ENCODE assay signal across 11 cellular contexts in genomic region chr7:37353949-37354660, GRCh38.
DNase-seq lines count a peak whose midpoint lies in the region; ATAC-seq, FAIRE-seq and TF ChIP-seq lines count a peak whose summit lies in the region.
"Had no signal": no experiment of that assay in that cellular context is flagged by ENCODE, and none has a peak within 500 bp of the region (broad histone marks: within the 10 kb centered on the region; RNA-seq: fewer than 3 reads in every experiment).

No MANE protein-coding gene starts in this region.

- H3K27me3 ChIP-seq in astrocyte (ENCODE audit: insufficient read depth, low read length): no peaks in the 10 kb centered on the region
- H3K27me3 ChIP-seq in upper lobe of left lung: no peaks in the 10 kb centered on the region
- H3K27me3 ChIP-seq: BE2C had no signal

- H3K27ac Mint-ChIP-seq in activated naive CD4-positive, alpha-beta T cell treated with anti-CD3 and anti-CD28 coated beads, Interleukin-2, amount 50 U/mL, for 24 hours: peak overlapping the region; percentile 99
- peak overlapping the region; percentile 69 for H3K27ac Mint-ChIP-seq in astrocyte (ENCODE audit: unreplicated experiment)

- ATAC-seq in upper lobe of left lung (ENCODE audit: low FRiP score in 2 of 2) (peak; percentile 3 to 16), HG03457 (IDR thresholded peaks at IDR 0.05; ENCODE audit: unreplicated experiment) (no peak)
- ATAC-seq: PC-3 had no signal

- H3K4me1 ChIP-seq in astrocyte (ENCODE audit: insufficient read depth, low read length) (no peaks in the 10 kb centered on the region), mesodermal cell (ENCODE audit: control insufficient read depth, insufficient read depth, low read length, poor library complexity, severe bottlenecking) (peaks cover 21% of the 10 kb centered on the region), upper lobe of left lung (peaks cover 36 to 66% (median 41%) of the 10 kb centered on the region in 4 donors)
- H3K4me1 ChIP-seq: BE2C had no signal

- H3K4me3 ChIP-seq in astrocyte (ENCODE audit: insufficient read depth, low read depth, low read length) (no peak overlapping the region), mesodermal cell (ENCODE audit: extremely low read depth, insufficient read depth, low read length, poor library complexity, severe bottlenecking) (no peak overlapping the region), upper lobe of left lung (peak overlapping the region in 1 of 4 donors; percentile 40)

- H3K9me3 Mint-ChIP-seq in activated naive CD4-positive, alpha-beta T cell treated with anti-CD3 and anti-CD28 coated beads, Interleukin-2, amount 50 U/mL, for 24 hours: no peaks in the 10 kb centered on the region
- peaks cover 3% of the 10 kb centered on the region for H3K9me3 Mint-ChIP-seq in astrocyte (ENCODE audit: unreplicated experiment)

- WGBS in mesodermal cell (ENCODE audit: insufficient coverage in 2 of 2), 2 experiments: 89 to 96% methylated on average over 3 of the region's 5 CpGs
- 42 to 55% methylated on average over 5 of the region's 5 CpGs for WGBS in upper lobe of left lung, 2 donors

- no peaks in the 10 kb centered on the region for H4K20me1 ChIP-seq in astrocyte (ENCODE audit: insufficient read depth, low read length)

- peaks cover 14% of the 10 kb centered on the region for H3K36me3 Mint-ChIP-seq in activated naive CD4-positive, alpha-beta T cell treated with anti-CD3 and anti-CD28 coated beads, Interleukin-2, amount 50 U/mL, for 24 hours
- H3K36me3 Mint-ChIP-seq in astrocyte (ENCODE audit: low read depth, unreplicated experiment): peaks cover 4% of the 10 kb centered on the region

- H3K9me3 ChIP-seq in astrocyte (ENCODE audit: insufficient read depth, low read depth, low read length): no peaks in the 10 kb centered on the region
- no peaks in the 10 kb centered on the region for H3K9me3 ChIP-seq in mesodermal cell (ENCODE audit: control insufficient read depth, low read length)
- no peaks in the 10 kb centered on the region for H3K9me3 ChIP-seq in upper lobe of left lung
- H3K9me3 ChIP-seq: BE2C had no signal

- peak overlapping the region; percentile 41 for H3K27ac ChIP-seq in astrocyte (ENCODE audit: low read depth, low read length)
- peak overlapping the region; percentile 84 for H3K27ac ChIP-seq in mesodermal cell (ENCODE audit: low read depth, low read length, severe bottlenecking)
- peak overlapping the region; percentile 51 to 81 (median 70) for H3K27ac ChIP-seq in upper lobe of left lung

- TF ChIP-seq CTCF in astrocyte (IDR thresholded peaks at IDR 0.05; ENCODE audit: insufficient read depth, low read depth, low read length) (no peak), upper lobe of left lung (IDR thresholded peaks at IDR 0.05) (no peak)

- H3K36me3 ChIP-seq in astrocyte (ENCODE audit: insufficient read depth, low read length): no peaks in the 10 kb centered on the region
- H3K36me3 ChIP-seq in mesodermal cell (ENCODE audit: control insufficient read depth, insufficient read depth, low read length): no peaks in the 10 kb centered on the region
- no peaks in the 10 kb centered on the region for H3K36me3 ChIP-seq in upper lobe of left lung
- H3K36me3 ChIP-seq: BE2C had no signal

- no peaks in the 10 kb centered on the region for H3K27me3 Mint-ChIP-seq in activated naive CD4-positive, alpha-beta T cell treated with anti-CD3 and anti-CD28 coated beads, Interleukin-2, amount 50 U/mL, for 24 hours
- H3K27me3 Mint-ChIP-seq in astrocyte (ENCODE audit: low read depth, unreplicated experiment): no peaks in the 10 kb centered on the region

- TF ChIP-seq EP300 in upper lobe of left lung (IDR thresholded peaks at IDR 0.05): no peak

- peak overlapping the region; percentile 14 for H3K4me2 ChIP-seq in astrocyte (ENCODE audit: low read length)

- no peak overlapping the region for H2AFZ ChIP-seq in astrocyte (ENCODE audit: low read depth, low read length)

- FAIRE-seq in astrocyte (lab: Jason Lieb, UNC): no peak

- DNase-seq in activated naive CD4-positive, alpha-beta T cell treated with anti-CD3 and anti-CD28 coated beads, Interleukin-2, amount 50 U/mL, for 16 hours: no peak
- no peak for DNase-seq in astrocyte (ENCODE audit: low read depth)
- no peak for DNase-seq in upper lobe of left lung
- no peak for DNase-seq in NCI-H2171 treated with DMSO at 0.1 percent for 48 hours (lab: John Stamatoyannopoulos, UW)
- DNase-seq in 8988T: no peak
- DNase-seq: BE2C, IMR-90, PC-3 had no signal

- peak overlapping the region; percentile 91 for H3K4me3 Mint-ChIP-seq in activated naive CD4-positive, alpha-beta T cell treated with anti-CD3 and anti-CD28 coated beads, Interleukin-2, amount 50 U/mL, for 24 hours
- H3K4me3 Mint-ChIP-seq in astrocyte (ENCODE audit: unreplicated experiment): no peak overlapping the region

- no peak for TF ChIP-seq POLR2A in upper lobe of left lung (IDR thresholded peaks at IDR 0.05)

- no peaks in the 10 kb centered on the region for H3K79me2 ChIP-seq in astrocyte (ENCODE audit: insufficient read depth, low read length)

- peaks cover 92% of the 10 kb centered on the region for H3K4me1 Mint-ChIP-seq in activated naive CD4-positive, alpha-beta T cell treated with anti-CD3 and anti-CD28 coated beads, Interleukin-2, amount 50 U/mL, for 24 hours
- peaks cover 32% of the 10 kb centered on the region for H3K4me1 Mint-ChIP-seq in astrocyte (ENCODE audit: low read depth, unreplicated experiment)

- no peak overlapping the region for H3K9ac ChIP-seq in astrocyte (ENCODE audit: low read length)
